In the genomic region with DNA sequence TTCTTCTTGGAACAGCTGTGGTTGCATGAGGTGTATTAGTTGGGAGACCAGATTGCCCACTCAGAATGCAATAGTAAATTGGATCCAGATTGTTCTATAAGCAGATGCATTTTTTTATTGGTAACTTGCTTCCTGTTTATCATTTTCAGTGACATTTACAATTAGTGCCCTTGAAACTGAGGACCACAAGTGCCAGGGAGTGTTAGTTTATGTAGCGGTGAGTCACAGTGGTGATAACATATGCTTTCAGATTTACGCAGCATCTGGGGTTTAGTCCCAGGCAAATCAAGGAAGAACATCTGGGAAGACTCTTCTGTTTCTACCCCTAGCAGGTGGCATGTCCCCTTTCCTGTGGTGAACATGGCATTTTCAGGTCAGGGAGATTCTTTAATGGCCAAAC, we compare ENCODE assay signal across 1 cellular context.
TF ChIP-seq lines count a peak whose summit lies in the region.

No MANE protein-coding gene starts in this region.

TF ChIP-seq in HEK293, 187 proteins besides CTCF, POLR2A, EP300 and RAD21 (continued from another document and continues in another):
- TF ChIP-seq, protein P1, sequence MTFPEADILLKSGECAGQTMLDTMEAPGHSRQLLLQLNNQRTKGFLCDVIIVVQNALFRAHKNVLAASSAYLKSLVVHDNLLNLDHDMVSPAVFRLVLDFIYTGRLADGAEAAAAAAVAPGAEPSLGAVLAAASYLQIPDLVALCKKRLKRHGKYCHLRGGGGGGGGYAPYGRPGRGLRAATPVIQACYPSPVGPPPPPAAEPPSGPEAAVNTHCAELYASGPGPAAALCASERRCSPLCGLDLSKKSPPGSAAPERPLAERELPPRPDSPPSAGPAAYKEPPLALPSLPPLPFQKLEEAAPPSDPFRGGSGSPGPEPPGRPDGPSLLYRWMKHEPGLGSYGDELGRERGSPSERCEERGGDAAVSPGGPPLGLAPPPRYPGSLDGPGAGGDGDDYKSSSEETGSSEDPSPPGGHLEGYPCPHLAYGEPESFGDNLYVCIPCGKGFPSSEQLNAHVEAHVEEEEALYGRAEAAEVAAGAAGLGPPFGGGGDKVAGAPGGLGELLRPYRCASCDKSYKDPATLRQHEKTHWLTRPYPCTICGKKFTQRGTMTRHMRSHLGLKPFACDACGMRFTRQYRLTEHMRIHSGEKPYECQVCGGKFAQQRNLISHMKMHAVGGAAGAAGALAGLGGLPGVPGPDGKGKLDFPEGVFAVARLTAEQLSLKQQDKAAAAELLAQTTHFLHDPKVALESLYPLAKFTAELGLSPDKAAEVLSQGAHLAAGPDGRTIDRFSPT (tag by site-specific recombination; IDR thresholded peaks at IDR 0.05): no peak
- TF ChIP-seq, protein P2, sequence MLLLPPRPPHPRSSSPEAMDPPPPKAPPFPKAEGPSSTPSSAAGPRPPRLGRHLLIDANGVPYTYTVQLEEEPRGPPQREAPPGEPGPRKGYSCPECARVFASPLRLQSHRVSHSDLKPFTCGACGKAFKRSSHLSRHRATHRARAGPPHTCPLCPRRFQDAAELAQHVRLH (tag by site-specific recombination; IDR thresholded peaks at IDR 0.05): 0 out of 2 replicates have a peak, but pooled peaks have one; percentile 29
- no peak for TF ChIP-seq ZNF202 (tag by site-specific recombination; IDR thresholded peaks at IDR 0.05; ENCODE audit: borderline replicate concordance)
- TF ChIP-seq ZSCAN23 (tag by site-specific recombination; IDR thresholded peaks at IDR 0.05): no peak
- no peak for TF ChIP-seq ZNF140 (tag by site-specific recombination; IDR thresholded peaks at IDR 0.05)
- TF ChIP-seq ZNF2 (tag by site-specific recombination; IDR thresholded peaks at IDR 0.05): no peak
- TF ChIP-seq ZNF175 (tag by site-specific recombination; IDR thresholded peaks at IDR 0.05): no peak
- no peak for TF ChIP-seq ZNF211 (tag by site-specific recombination; IDR thresholded peaks at IDR 0.05; ENCODE audit: low read depth)
- TF ChIP-seq ZNF169 (tag by site-specific recombination; IDR thresholded peaks at IDR 0.05): no peak
- TF ChIP-seq, protein P3, sequence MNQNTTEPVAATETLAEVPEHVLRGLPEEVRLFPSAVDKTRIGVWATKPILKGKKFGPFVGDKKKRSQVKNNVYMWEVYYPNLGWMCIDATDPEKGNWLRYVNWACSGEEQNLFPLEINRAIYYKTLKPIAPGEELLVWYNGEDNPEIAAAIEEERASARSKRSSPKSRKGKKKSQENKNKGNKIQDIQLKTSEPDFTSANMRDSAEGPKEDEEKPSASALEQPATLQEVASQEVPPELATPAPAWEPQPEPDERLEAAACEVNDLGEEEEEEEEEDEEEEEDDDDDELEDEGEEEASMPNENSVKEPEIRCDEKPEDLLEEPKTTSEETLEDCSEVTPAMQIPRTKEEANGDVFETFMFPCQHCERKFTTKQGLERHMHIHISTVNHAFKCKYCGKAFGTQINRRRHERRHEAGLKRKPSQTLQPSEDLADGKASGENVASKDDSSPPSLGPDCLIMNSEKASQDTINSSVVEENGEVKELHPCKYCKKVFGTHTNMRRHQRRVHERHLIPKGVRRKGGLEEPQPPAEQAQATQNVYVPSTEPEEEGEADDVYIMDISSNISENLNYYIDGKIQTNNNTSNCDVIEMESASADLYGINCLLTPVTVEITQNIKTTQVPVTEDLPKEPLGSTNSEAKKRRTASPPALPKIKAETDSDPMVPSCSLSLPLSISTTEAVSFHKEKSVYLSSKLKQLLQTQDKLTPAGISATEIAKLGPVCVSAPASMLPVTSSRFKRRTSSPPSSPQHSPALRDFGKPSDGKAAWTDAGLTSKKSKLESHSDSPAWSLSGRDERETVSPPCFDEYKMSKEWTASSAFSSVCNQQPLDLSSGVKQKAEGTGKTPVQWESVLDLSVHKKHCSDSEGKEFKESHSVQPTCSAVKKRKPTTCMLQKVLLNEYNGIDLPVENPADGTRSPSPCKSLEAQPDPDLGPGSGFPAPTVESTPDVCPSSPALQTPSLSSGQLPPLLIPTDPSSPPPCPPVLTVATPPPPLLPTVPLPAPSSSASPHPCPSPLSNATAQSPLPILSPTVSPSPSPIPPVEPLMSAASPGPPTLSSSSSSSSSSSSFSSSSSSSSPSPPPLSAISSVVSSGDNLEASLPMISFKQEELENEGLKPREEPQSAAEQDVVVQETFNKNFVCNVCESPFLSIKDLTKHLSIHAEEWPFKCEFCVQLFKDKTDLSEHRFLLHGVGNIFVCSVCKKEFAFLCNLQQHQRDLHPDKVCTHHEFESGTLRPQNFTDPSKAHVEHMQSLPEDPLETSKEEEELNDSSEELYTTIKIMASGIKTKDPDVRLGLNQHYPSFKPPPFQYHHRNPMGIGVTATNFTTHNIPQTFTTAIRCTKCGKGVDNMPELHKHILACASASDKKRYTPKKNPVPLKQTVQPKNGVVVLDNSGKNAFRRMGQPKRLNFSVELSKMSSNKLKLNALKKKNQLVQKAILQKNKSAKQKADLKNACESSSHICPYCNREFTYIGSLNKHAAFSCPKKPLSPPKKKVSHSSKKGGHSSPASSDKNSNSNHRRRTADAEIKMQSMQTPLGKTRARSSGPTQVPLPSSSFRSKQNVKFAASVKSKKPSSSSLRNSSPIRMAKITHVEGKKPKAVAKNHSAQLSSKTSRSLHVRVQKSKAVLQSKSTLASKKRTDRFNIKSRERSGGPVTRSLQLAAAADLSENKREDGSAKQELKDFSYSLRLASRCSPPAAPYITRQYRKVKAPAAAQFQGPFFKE (tag by site-specific recombination; IDR thresholded peaks at IDR 0.05; ENCODE audit: borderline replicate concordance): no peak
- TF ChIP-seq ZNF350 (tag by site-specific recombination; IDR thresholded peaks at IDR 0.05): no peak
- no peak for TF ChIP-seq ZIC2 (tag by site-specific recombination; IDR thresholded peaks at IDR 0.05)
- TF ChIP-seq ZNF670 (tag by site-specific recombination; IDR thresholded peaks at IDR 0.05; ENCODE audit: low read depth): no peak
- TF ChIP-seq ZNF626 (tag by site-specific recombination; IDR thresholded peaks at IDR 0.05): no peak
- no peak for TF ChIP-seq ZNF292 (tag by site-specific recombination; IDR thresholded peaks at IDR 0.05; ENCODE audit: borderline replicate concordance, low read depth)
- TF ChIP-seq MZF1 (tag by site-specific recombination; IDR thresholded peaks at IDR 0.05; ENCODE audit: borderline replicate concordance): no peak
- no peak for TF ChIP-seq ZNF133 (tag by site-specific recombination; IDR thresholded peaks at IDR 0.05)
- no peak for TF ChIP-seq ZNF248 (tag by site-specific recombination; IDR thresholded peaks at IDR 0.05)
- TF ChIP-seq ZNF501 (tag by site-specific recombination; IDR thresholded peaks at IDR 0.05): no peak
- no peak for TF ChIP-seq ZNF768 (tag by site-specific recombination; IDR thresholded peaks at IDR 0.05)
- TF ChIP-seq, protein P4, sequence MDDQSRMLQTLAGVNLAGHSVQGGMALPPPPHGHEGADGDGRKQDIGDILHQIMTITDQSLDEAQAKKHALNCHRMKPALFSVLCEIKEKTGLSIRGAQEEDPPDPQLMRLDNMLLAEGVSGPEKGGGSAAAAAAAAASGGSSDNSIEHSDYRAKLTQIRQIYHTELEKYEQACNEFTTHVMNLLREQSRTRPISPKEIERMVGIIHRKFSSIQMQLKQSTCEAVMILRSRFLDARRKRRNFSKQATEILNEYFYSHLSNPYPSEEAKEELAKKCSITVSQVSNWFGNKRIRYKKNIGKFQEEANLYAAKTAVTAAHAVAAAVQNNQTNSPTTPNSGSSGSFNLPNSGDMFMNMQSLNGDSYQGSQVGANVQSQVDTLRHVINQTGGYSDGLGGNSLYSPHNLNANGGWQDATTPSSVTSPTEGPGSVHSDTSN (CRISPR knock-in tag; IDR thresholded peaks at IDR 0.05): no peak
- TF ChIP-seq OVOL3 (tag by site-specific recombination; IDR thresholded peaks at IDR 0.05): peak; percentile 76; the same call in 1 of the 2 replicates
- TF ChIP-seq ZBTB8A (tag by site-specific recombination; IDR thresholded peaks at IDR 0.05): no peak
- TF ChIP-seq, protein P5, sequence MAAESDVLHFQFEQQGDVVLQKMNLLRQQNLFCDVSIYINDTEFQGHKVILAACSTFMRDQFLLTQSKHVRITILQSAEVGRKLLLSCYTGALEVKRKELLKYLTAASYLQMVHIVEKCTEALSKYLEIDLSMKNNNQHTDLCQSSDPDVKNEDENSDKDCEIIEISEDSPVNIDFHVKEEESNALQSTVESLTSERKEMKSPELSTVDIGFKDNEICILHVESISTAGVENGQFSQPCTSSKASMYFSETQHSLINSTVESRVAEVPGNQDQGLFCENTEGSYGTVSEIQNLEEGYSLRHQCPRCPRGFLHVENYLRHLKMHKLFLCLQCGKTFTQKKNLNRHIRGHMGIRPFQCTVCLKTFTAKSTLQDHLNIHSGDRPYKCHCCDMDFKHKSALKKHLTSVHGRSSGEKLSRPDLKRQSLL (tag by site-specific recombination; IDR thresholded peaks at IDR 0.05): no peak
- TF ChIP-seq, protein P6, sequence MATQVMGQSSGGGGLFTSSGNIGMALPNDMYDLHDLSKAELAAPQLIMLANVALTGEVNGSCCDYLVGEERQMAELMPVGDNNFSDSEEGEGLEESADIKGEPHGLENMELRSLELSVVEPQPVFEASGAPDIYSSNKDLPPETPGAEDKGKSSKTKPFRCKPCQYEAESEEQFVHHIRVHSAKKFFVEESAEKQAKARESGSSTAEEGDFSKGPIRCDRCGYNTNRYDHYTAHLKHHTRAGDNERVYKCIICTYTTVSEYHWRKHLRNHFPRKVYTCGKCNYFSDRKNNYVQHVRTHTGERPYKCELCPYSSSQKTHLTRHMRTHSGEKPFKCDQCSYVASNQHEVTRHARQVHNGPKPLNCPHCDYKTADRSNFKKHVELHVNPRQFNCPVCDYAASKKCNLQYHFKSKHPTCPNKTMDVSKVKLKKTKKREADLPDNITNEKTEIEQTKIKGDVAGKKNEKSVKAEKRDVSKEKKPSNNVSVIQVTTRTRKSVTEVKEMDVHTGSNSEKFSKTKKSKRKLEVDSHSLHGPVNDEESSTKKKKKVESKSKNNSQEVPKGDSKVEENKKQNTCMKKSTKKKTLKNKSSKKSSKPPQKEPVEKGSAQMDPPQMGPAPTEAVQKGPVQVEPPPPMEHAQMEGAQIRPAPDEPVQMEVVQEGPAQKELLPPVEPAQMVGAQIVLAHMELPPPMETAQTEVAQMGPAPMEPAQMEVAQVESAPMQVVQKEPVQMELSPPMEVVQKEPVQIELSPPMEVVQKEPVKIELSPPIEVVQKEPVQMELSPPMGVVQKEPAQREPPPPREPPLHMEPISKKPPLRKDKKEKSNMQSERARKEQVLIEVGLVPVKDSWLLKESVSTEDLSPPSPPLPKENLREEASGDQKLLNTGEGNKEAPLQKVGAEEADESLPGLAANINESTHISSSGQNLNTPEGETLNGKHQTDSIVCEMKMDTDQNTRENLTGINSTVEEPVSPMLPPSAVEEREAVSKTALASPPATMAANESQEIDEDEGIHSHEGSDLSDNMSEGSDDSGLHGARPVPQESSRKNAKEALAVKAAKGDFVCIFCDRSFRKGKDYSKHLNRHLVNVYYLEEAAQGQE (tag by site-specific recombination; IDR thresholded peaks at IDR 0.05): no peak
- no peak for TF ChIP-seq ZNF157 (tag by site-specific recombination; IDR thresholded peaks at IDR 0.05)
- TF ChIP-seq, protein P7, sequence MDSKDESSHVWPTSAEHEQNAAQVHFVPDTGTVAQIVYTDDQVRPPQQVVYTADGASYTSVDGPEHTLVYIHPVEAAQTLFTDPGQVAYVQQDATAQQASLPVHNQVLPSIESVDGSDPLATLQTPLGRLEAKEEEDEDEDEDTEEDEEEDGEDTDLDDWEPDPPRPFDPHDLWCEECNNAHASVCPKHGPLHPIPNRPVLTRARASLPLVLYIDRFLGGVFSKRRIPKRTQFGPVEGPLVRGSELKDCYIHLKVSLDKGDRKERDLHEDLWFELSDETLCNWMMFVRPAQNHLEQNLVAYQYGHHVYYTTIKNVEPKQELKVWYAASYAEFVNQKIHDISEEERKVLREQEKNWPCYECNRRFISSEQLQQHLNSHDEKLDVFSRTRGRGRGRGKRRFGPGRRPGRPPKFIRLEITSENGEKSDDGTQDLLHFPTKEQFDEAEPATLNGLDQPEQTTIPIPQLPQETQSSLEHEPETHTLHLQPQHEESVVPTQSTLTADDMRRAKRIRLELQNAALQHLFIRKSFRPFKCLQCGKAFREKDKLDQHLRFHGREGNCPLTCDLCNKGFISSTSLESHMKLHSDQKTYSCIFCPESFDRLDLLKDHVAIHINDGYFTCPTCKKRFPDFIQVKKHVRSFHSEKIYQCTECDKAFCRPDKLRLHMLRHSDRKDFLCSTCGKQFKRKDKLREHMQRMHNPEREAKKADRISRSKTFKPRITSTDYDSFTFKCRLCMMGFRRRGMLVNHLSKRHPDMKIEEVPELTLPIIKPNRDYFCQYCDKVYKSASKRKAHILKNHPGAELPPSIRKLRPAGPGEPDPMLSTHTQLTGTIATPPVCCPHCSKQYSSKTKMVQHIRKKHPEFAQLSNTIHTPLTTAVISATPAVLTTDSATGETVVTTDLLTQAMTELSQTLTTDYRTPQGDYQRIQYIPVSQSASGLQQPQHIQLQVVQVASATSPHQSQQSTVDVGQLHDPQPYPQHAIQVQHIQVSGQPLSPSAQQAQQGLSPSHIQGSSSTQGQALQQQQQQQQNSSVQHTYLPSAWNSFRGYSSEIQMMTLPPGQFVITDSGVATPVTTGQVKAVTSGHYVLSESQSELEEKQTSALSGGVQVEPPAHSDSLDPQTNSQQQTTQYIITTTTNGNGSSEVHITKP (tag by site-specific recombination; IDR thresholded peaks at IDR 0.05): peak; percentile 66; the same call in 1 of the 2 replicates
- TF ChIP-seq ZNF585B (tag by site-specific recombination; IDR thresholded peaks at IDR 0.05): no peak
- TF ChIP-seq, protein P8, sequence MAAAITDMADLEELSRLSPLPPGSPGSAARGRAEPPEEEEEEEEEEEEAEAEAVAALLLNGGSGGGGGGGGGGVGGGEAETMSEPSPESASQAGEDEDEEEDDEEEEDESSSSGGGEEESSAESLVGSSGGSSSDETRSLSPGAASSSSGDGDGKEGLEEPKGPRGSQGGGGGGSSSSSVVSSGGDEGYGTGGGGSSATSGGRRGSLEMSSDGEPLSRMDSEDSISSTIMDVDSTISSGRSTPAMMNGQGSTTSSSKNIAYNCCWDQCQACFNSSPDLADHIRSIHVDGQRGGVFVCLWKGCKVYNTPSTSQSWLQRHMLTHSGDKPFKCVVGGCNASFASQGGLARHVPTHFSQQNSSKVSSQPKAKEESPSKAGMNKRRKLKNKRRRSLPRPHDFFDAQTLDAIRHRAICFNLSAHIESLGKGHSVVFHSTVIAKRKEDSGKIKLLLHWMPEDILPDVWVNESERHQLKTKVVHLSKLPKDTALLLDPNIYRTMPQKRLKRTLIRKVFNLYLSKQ (tag by site-specific recombination; IDR thresholded peaks at IDR 0.05; ENCODE audit: borderline replicate concordance): no peak
- TF ChIP-seq HOXC10 (CRISPR knock-in tag; IDR thresholded peaks at IDR 0.05): no peak
- TF ChIP-seq KLF7 (tag by site-specific recombination; IDR thresholded peaks at IDR 0.05; ENCODE audit: borderline replicate concordance): no peak
- no peak for TF ChIP-seq ZNF777 (tag by site-specific recombination; IDR thresholded peaks at IDR 0.05; ENCODE audit: borderline replicate concordance)
- TF ChIP-seq ZNF561 (tag by site-specific recombination; IDR thresholded peaks at IDR 0.05; ENCODE audit: borderline replicate concordance): no peak
- no peak for TF ChIP-seq GLI4 (tag by site-specific recombination; IDR thresholded peaks at IDR 0.05)
- TF ChIP-seq, protein P9, sequence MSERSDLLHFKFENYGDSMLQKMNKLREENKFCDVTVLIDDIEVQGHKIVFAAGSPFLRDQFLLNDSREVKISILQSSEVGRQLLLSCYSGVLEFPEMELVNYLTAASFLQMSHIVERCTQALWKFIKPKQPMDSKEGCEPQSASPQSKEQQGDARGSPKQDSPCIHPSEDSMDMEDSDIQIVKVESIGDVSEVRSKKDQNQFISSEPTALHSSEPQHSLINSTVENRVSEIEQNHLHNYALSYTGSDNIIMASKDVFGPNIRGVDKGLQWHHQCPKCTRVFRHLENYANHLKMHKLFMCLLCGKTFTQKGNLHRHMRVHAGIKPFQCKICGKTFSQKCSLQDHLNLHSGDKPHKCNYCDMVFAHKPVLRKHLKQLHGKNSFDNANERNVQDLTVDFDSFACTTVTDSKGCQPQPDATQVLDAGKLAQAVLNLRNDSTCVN (tag by site-specific recombination; optimal IDR thresholded peaks at IDR 0.05): no peak
- TF ChIP-seq ZNF549 (tag by site-specific recombination; IDR thresholded peaks at IDR 0.05): no peak
- TF ChIP-seq ZNF132 (tag by site-specific recombination; IDR thresholded peaks at IDR 0.05; ENCODE audit: borderline replicate concordance): no peak
